8 cellular contexts compared by ENCODE assay signal in the genomic region with DNA sequence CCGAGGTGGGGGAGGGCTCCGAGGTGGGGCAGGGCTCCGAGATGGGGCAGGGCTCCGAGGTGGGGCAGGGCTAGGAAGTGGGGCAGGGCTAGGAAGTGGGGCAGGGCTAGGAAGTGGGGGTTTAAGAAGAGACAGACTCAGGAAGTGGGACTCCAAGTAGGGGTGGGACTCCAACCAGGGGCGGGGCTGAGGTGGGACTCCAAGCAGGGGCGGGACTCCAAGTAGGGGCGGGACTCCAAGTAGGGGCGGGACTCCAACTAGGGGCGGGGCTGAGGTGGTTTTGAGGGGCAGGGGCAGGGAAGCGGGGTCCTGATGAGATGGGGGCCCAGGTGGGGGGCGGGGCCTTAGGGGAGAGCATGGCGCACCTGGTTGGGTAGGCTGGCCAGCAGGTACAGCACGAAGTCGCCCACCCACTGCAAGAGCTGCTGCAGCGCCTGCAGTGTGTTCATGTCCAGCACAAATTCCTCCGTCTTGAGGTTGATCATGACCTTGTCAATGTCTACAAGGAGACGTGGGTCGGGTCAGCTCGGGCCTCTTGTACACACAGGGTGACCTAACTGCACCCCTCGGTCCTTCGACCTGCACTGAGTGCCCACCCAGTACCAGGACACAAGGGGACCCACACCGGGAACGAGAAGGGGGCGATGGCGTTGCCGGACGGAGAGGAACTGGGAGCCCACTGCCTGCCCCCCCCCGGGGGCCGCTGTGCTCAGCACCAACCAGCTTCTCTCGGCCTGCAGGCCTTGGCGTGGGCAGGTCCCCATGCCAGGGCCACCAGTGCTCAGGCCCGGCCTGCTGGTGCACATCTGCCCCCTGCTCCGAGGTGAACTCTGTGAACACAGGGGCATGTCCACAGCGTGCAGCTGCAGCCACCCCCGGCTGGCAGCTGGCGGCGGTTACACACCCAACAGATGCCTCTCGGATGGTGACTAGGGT. TPM values are rescaled to one million over a fixed set of nuclear protein-coding genes. Genes with fewer than 3 reads are reported as not detected.
DNase-seq lines count a peak whose midpoint lies in the region; ATAC-seq and TF ChIP-seq lines count a peak whose summit lies in the region.

No MANE protein-coding gene starts in this region.

- no peak overlapping the region for H3K9ac ChIP-seq in mesendoderm (ENCODE audit: low read length)

- H4K5ac ChIP-seq in mesendoderm (ENCODE audit: low read length), result no peak overlapping the region

- DNase-seq in RWPE2 (ENCODE audit: low spot score) (no peak), mesendoderm (peak; percentile 74), NCI-H187 treated with DMSO at 0.1 percent for 48 hours (lab: John Stamatoyannopoulos, UW) (no peak)
- DNase-seq in activated T-helper 9 cell treated with anti-CD3 and anti-CD28 coated beads, Interleukin-2, amount 50 U/mL, for 16 hours (ENCODE audit: low read depth), result peak; percentile 49

- no peak overlapping the region for H2BK5ac ChIP-seq in mesendoderm (ENCODE audit: low read length)

- H3K23ac ChIP-seq in mesendoderm (ENCODE audit: low read length), result no peak overlapping the region

- H3K79me1 ChIP-seq in mesendoderm (ENCODE audit: low read length), result no peaks in the 10 kb centered on the region

- H4K8ac ChIP-seq in mesendoderm (ENCODE audit: low read depth, low read length), result no peak overlapping the region

- no peak overlapping the region for H3K4ac ChIP-seq in mesendoderm (ENCODE audit: low read depth, low read length)

- H3K56ac ChIP-seq in mesendoderm (ENCODE audit: low read length), result no peak overlapping the region

- H3K4me3 ChIP-seq in RWPE2 (ENCODE audit: severe bottlenecking) (no peak overlapping the region), mesendoderm (ENCODE audit: low read length) (no peak overlapping the region)

- H3K18ac ChIP-seq in mesendoderm (ENCODE audit: low read length), result no peak overlapping the region

- no CpG with 5 or more reads among the region's 38 CpGs for WGBS in mesendoderm (ENCODE audit: extremely low coverage, insufficient coverage, low lambda C conversion rate)

- H3K4me2 ChIP-seq in mesendoderm (ENCODE audit: low read length), result no peak overlapping the region

- peak overlapping the region; percentile 91 for H3K27ac ChIP-seq in RWPE2 (ENCODE audit: poor library complexity, severe bottlenecking)
- H3K27ac ChIP-seq in mesendoderm (ENCODE audit: low read depth, low read length), result no peak overlapping the region

- H2BK120ac ChIP-seq in mesendoderm (ENCODE audit: low read depth, low read length), result no peak overlapping the region

- peaks cover 17% of the 10 kb centered on the region for H3K4me1 ChIP-seq in RWPE2 (ENCODE audit: insufficient read depth, poor library complexity, severe bottlenecking)
- H3K4me1 ChIP-seq in mesendoderm (ENCODE audit: control insufficient read depth, low read depth, low read length), result no peaks in the 10 kb centered on the region

- no peaks in the 10 kb centered on the region for H3K79me2 ChIP-seq in mesendoderm (ENCODE audit: control insufficient read depth, insufficient read depth, low read length)

- H2AK5ac ChIP-seq in mesendoderm (ENCODE audit: low read length), result no peak overlapping the region

- H3K27me3 ChIP-seq in RWPE2 (ENCODE audit: insufficient read depth, poor library complexity, severe bottlenecking) (no peaks in the 10 kb centered on the region), mesendoderm (ENCODE audit: insufficient read depth, low read length, poor library complexity) (no peaks in the 10 kb centered on the region)

- ATAC-seq in GM18867 (IDR thresholded peaks at IDR 0.05; ENCODE audit: unreplicated experiment) (peak; percentile 39), RWPE2 (ENCODE audit: low read depth) (peak; percentile 73), GM21515 (IDR thresholded peaks at IDR 0.05; ENCODE audit: unreplicated experiment) (no peak), GM21381 (IDR thresholded peaks at IDR 0.05; ENCODE audit: unreplicated experiment) (no peak), GM19452 (IDR thresholded peaks at IDR 0.05; ENCODE audit: unreplicated experiment) (no peak)

- no peak overlapping the region for H2BK15ac ChIP-seq in mesendoderm (replicated peaks; ENCODE audit: low read depth)

- H3K36me3 ChIP-seq in RWPE2 (ENCODE audit: low read depth) (peaks cover 21% of the 10 kb centered on the region), mesendoderm (ENCODE audit: control insufficient read depth, insufficient read depth, low read length) (peaks cover 2% of the 10 kb centered on the region)

- H3K9me3 ChIP-seq in RWPE2 (ENCODE audit: severe bottlenecking), result no peaks in the 10 kb centered on the region

- no peak for TF ChIP-seq CTCF in RWPE2 (IDR thresholded peaks at IDR 0.05; ENCODE audit: poor library complexity, severe bottlenecking)

RNA-seq across cellular contexts. Expression of a gene that starts 13.9 kb away (rescaled TPM):
- polyA plus RNA-seq in mesendoderm (2013, experiment 1 of 2), result 0.21 TPM
- polyA plus RNA-seq in mesendoderm (2013, experiment 2 of 2), result 0.17 TPM

RNA-seq across cellular contexts. Expression of a gene that starts 19.6 kb away (rescaled TPM):
- 34.1 TPM for polyA plus RNA-seq in mesendoderm (2013, experiment 1 of 2)
- 33.8 TPM for polyA plus RNA-seq in mesendoderm (2013, experiment 2 of 2)

RNA-seq across cellular contexts. Expression of a gene that starts 19.9 kb away (rescaled TPM):
- polyA plus RNA-seq in mesendoderm (2013, experiment 1 of 2), result not detected
- not detected for polyA plus RNA-seq in mesendoderm (2013, experiment 2 of 2)

RNA-seq across cellular contexts. Expression of a gene that starts 21.2 kb away (rescaled TPM):
- polyA plus RNA-seq in mesendoderm (2013, experiment 1 of 2), result not detected
- not detected for polyA plus RNA-seq in mesendoderm (2013, experiment 2 of 2)

RNA-seq across cellular contexts. Expression of a gene that starts 32.6 kb away (rescaled TPM):
- polyA plus RNA-seq in mesendoderm (2013, experiment 1 of 2), result not detected
- polyA plus RNA-seq in mesendoderm (2013, experiment 2 of 2), result 0.04 TPM

Comparison
In these comparisons a context has a peak if more than half of its experiments do, and no peak if none do; other contexts are left out.
1. ATAC-seq: peak in GM18867 (single experiment) and RWPE2 (single experiment); none in GM21515 (single experiment), GM21381 (single experiment) and GM19452 (single experiment).
2. DNase-seq: peak in activated T-helper 9 cell treated with anti-CD3 and anti-CD28 coated beads, Interleukin-2, amount 50 U/mL, for 16 hours (single experiment) and mesendoderm (single experiment); none in RWPE2 (single experiment) and NCI-H187 treated with DMSO at 0.1 percent for 48 hours (single experiment).